14 cellular contexts compared by ENCODE assay signal in genomic region chr22:30575859-30576258, GRCh38. TPM values are rescaled to one million over a fixed set of nuclear protein-coding genes. Genes with fewer than 3 reads are reported as not detected.
DNase-seq lines count a peak whose midpoint lies in the region; FAIRE-seq and TF ChIP-seq lines count a peak whose summit lies in the region.
"Had no signal": no experiment of that assay in that cellular context is flagged by ENCODE, and none has a peak within 500 bp of the region (broad histone marks: within the 10 kb centered on the region; RNA-seq: fewer than 3 reads in every experiment).

No MANE protein-coding gene starts in this region.

- H3K9me3 ChIP-seq in neuronal stem cell (replicated peaks in 1 of 2; ENCODE audit: control insufficient read depth in 2 of 2, insufficient read depth in 1 of 2, low read depth in 1 of 2, low read length in 2 of 2) (no peaks in the 10 kb centered on the region), Karpas-422 (ENCODE audit: low read length) (no peaks in the 10 kb centered on the region)

- CTCF ChIA-PET in Calu3 (lab: Charles Lee): no interaction called here

- H3K79me2 ChIP-seq in Karpas-422 (ENCODE audit: low read length): no peaks in the 10 kb centered on the region

- intact Hi-C loops in Calu3 (cut with micrococcal nuclease; ENCODE audit: unreplicated experiment): no loop called here
- intact Hi-C loops in lower leg skin (cut with DNase I; ENCODE audit: low total_unique reads): no loop called here

- 0 out of 2 replicates have a peak, but pooled peaks cover 21% of the 10 kb centered on the region for H4K20me1 ChIP-seq in Karpas-422 (ENCODE audit: insufficient read depth, low read depth, low read length)

- H3K9me3 Mint-ChIP-seq in Calu3 (ENCODE audit: low read depth, unreplicated experiment): no peaks in the 10 kb centered on the region
- H3K9me3 Mint-ChIP-seq: activated CD4-positive, alpha-beta memory T cell treated with anti-CD3 and anti-CD28 coated beads for 36 hours; neural progenitor cell; stimulated activated naive CD8-positive, alpha-beta T cell treated with anti-CD3 and anti-CD28 coated beads, Interleukin-15, amount 100 ng/mL, for 72 hours had no signal

- no peak overlapping the region for H3K4me3 ChIP-seq in bronchial epithelial cell (ENCODE audit: low read depth, low read length)
- H3K4me3 ChIP-seq in neuronal stem cell (ENCODE audit: low read length in 2 of 2): peak overlapping the region in 1 of 2 donors; percentile 39
- no peak overlapping the region for H3K4me3 ChIP-seq in lower leg skin (ENCODE audit: low read depth, poor library complexity, severe bottlenecking)
- H3K4me3 ChIP-seq in Karpas-422 (ENCODE audit: low read length): no peak overlapping the region
- H3K4me3 ChIP-seq: neural progenitor cell had no signal

- H4K8ac ChIP-seq in neuronal stem cell (ENCODE audit: low read depth, low read length): no peak overlapping the region

- H3K36me3 ChIP-seq in bronchial epithelial cell (ENCODE audit: control insufficient read depth, insufficient read depth, low read length): peaks cover 33% of the 10 kb centered on the region
- H3K36me3 ChIP-seq in neuronal stem cell (replicated peaks in 1 of 2; ENCODE audit: control insufficient read depth in 2 of 2, insufficient read depth in 2 of 2, low read length in 2 of 2): peaks cover 48 to 55% of the 10 kb centered on the region in 2 donors
- peaks cover 6% of the 10 kb centered on the region for H3K36me3 ChIP-seq in Karpas-422 (ENCODE audit: insufficient read depth, low read length)
- H3K36me3 ChIP-seq: neural progenitor cell had no signal

- H3K14ac ChIP-seq in neuronal stem cell (ENCODE audit: low read length): peak overlapping the region; percentile 17

- H3K27me3 ChIP-seq in bronchial epithelial cell (ENCODE audit: control insufficient read depth, insufficient read depth, low read length) (peaks cover 2% of the 10 kb centered on the region), neuronal stem cell (ENCODE audit: control insufficient read depth in 3 of 3, insufficient read depth in 3 of 3, low read depth in 1 of 3, low read length in 3 of 3) (peaks cover 0 to 3% (median 0%) of the 10 kb centered on the region in 3 experiments), Karpas-422 (ENCODE audit: low read length) (no peaks in the 10 kb centered on the region)
- H3K27me3 ChIP-seq: neural progenitor cell had no signal

- peak overlapping the region; percentile 71 for H2BK5ac ChIP-seq in neuronal stem cell (ENCODE audit: low read length)

- H3K4me3 Mint-ChIP-seq in Calu3 (ENCODE audit: low read depth, unreplicated experiment): peak overlapping the region; percentile 58
- H3K4me3 Mint-ChIP-seq: activated CD4-positive, alpha-beta memory T cell treated with anti-CD3 and anti-CD28 coated beads for 36 hours; stimulated activated naive CD8-positive, alpha-beta T cell treated with anti-CD3 and anti-CD28 coated beads, Interleukin-15, amount 100 ng/mL, for 72 hours had no signal

- H3K27ac ChIP-seq in neuronal stem cell (replicated peaks; ENCODE audit: low read length) (no peak overlapping the region), Karpas-422 (ENCODE audit: low read length) (no peak overlapping the region)
- H3K27ac ChIP-seq: neural progenitor cell had no signal

- H3K36me3 Mint-ChIP-seq in Calu3 (ENCODE audit: insufficient read depth, unreplicated experiment): peaks cover 54% of the 10 kb centered on the region

- no peak for DNase-seq in Calu3
- DNase-seq in bronchial epithelial cell (ENCODE audit: low read depth): no peak
- no peak for DNase-seq in neuronal stem cell (ENCODE audit: low spot score)
- DNase-seq in lower leg skin (ENCODE audit: low spot score in 2 of 2): no peak
- no peak for DNase-seq in activated gamma-delta T cell (lab: John Stamatoyannopoulos, UW)
- DNase-seq in Karpas-422: no peak
- DNase-seq: activated CD4-positive, alpha-beta memory T cell treated with anti-CD3 and anti-CD28 coated beads for 36 hours; dermis blood vessel endothelial cell; NCI-H2171; SIG-M5; stimulated activated naive CD8-positive, alpha-beta T cell treated with anti-CD3 and anti-CD28 coated beads, Interleukin-15, amount 100 ng/mL, for 72 hours had no signal

- no peaks in the 10 kb centered on the region for H3K27me3 Mint-ChIP-seq in Calu3 (ENCODE audit: unreplicated experiment)
- H3K27me3 Mint-ChIP-seq: activated CD4-positive, alpha-beta memory T cell treated with anti-CD3 and anti-CD28 coated beads for 36 hours; stimulated activated naive CD8-positive, alpha-beta T cell treated with anti-CD3 and anti-CD28 coated beads, Interleukin-15, amount 100 ng/mL, for 72 hours had no signal

- H2BK120ac ChIP-seq in neuronal stem cell (ENCODE audit: low read depth, low read length): no peak overlapping the region

- H3K27ac Mint-ChIP-seq in Calu3 (ENCODE audit: unreplicated experiment): no peak overlapping the region
- H3K27ac Mint-ChIP-seq: activated CD4-positive, alpha-beta memory T cell treated with anti-CD3 and anti-CD28 coated beads for 36 hours; neural progenitor cell had no signal

- TF ChIP-seq CTCF in Calu3 (IDR thresholded peaks at IDR 0.05; ENCODE audit: unreplicated experiment) (no peak), bronchial epithelial cell (IDR thresholded peaks at IDR 0.05; ENCODE audit: insufficient read depth, low read length, severe bottlenecking) (no peak), lower leg skin (IDR thresholded peaks at IDR 0.05) (no peak)

- H3K23ac ChIP-seq in neuronal stem cell (ENCODE audit: low read depth, low read length, poor library complexity): peak overlapping the region; percentile 59

- FAIRE-seq in bronchial epithelial cell (lab: Jason Lieb, UNC): peak; percentile 68
- FAIRE-seq: GM18507 had no signal

- H3K18ac ChIP-seq in neuronal stem cell (ENCODE audit: low read length): no peak overlapping the region

- peaks cover 20% of the 10 kb centered on the region for H3K4me1 Mint-ChIP-seq in Calu3 (ENCODE audit: low read depth, unreplicated experiment)

- H2AFZ ChIP-seq in neuronal stem cell (ENCODE audit: low read length) (no peak overlapping the region), Karpas-422 (ENCODE audit: low read length) (no peak overlapping the region)
- H2AFZ ChIP-seq: neural progenitor cell had no signal

- H4K91ac ChIP-seq in neuronal stem cell (ENCODE audit: low read depth, low read length, poor library complexity): no peak overlapping the region

- TF ChIP-seq POLR2A in lower leg skin (IDR thresholded peaks at IDR 0.05): no peak

- peak overlapping the region; percentile 41 for H3K4ac ChIP-seq in neuronal stem cell (ENCODE audit: low read length)

- H3K9ac ChIP-seq in neuronal stem cell (ENCODE audit: low read depth, low read length, poor library complexity) (peak overlapping the region; percentile 56), Karpas-422 (ENCODE audit: low read length) (no peak overlapping the region)
- H3K9ac ChIP-seq: neural progenitor cell had no signal

- WGBS in neuronal stem cell (ENCODE audit: extremely low coverage in 2 of 2, insufficient read length in 2 of 2, insufficient replicate concordance in 1 of 2), 2 donors: no CpG with 5 or more reads among the region's 15 CpGs
- WGBS in lower leg skin, 2 donors: 48 to 61% methylated on average over 10 to 15 of the region's 15 CpGs

- H2AK5ac ChIP-seq in neuronal stem cell (ENCODE audit: low read depth, low read length): peak overlapping the region; percentile 84

- BruUV-seq in Calu3 (replicated peaks; lab: Mats Ljungman, UMichigan): no TSS peak

- peaks cover 2% of the 10 kb centered on the region for H3K79me1 ChIP-seq in neuronal stem cell (ENCODE audit: low read depth, low read length)

- peaks cover 0 to 12% of the 10 kb centered on the region in 2 donors for H3K4me1 ChIP-seq in neuronal stem cell (ENCODE audit: control insufficient read depth in 2 of 2, insufficient read depth in 1 of 2, low read depth in 1 of 2, low read length in 2 of 2)
- H3K4me1 ChIP-seq in Karpas-422 (ENCODE audit: low read length): no peaks in the 10 kb centered on the region

- no peaks in the 10 kb centered on the region for H3K9me2 ChIP-seq in Karpas-422 (replicated peaks; ENCODE audit: insufficient read depth, low read length)

- no peak overlapping the region for H2BK12ac ChIP-seq in neuronal stem cell (ENCODE audit: low read length)

- H3K4me2 ChIP-seq in neuronal stem cell (ENCODE audit: insufficient read depth, low read length, poor library complexity, severe bottlenecking) (no peak overlapping the region), Karpas-422 (ENCODE audit: low read depth, low read length, poor library complexity, severe bottlenecking) (no peak overlapping the region)

- H2BK15ac ChIP-seq in neuronal stem cell (ENCODE audit: low read length): no peak overlapping the region

RNA-seq across cellular contexts. Expression of gene GAL3ST1, which starts 1.4 kb away (rescaled TPM):
- total RNA-seq in Calu3 (2022) (6.5 and 8.2 TPM in 2 replicates), bronchial epithelial cell (0.13 and 0.26 TPM in 2 replicates), lower leg skin (1 to 10 TPM in 3 of 4 donors, under 1 TPM in 1; 0.61 to 6.4 (median 1.9) TPM)
- 13.1 TPM for polyA plus RNA-seq in neuronal stem cell (2013, experiment 1 of 2)
- polyA plus RNA-seq in neuronal stem cell (2013, experiment 2 of 2): 11.8 TPM
- total RNA-seq in Karpas-422 (2014; rRNA removed; shearing (Covaris generic); ENCODE audit: low replicate concordance): not detected in 2 replicates
- total RNA-seq: activated CD4-positive, alpha-beta memory T cell treated with anti-CD3 and anti-CD28 coated beads for 36 hours had no signal

RNA-seq across cellular contexts. Expression of gene PES1, which starts 15.9 kb away (rescaled TPM):
- total RNA-seq in Calu3 (2022) (98.9 and 106 TPM in 2 replicates), bronchial epithelial cell (97.2 and 108 TPM in 2 replicates), lower leg skin (10 to 100 TPM; 43.1 to 55.6 (median 49.1) TPM)
- polyA plus RNA-seq in neuronal stem cell (2013, experiment 1 of 2): 42.0 TPM
- polyA plus RNA-seq in neuronal stem cell (2013, experiment 2 of 2): 42.4 TPM
- total RNA-seq in Karpas-422 (2014; rRNA removed; shearing (Covaris generic); ENCODE audit: low replicate concordance): 93.6 and 110 TPM in 2 replicates

RNA-seq across cellular contexts. Expression of gene SEC14L6, which starts 29.3 kb away (rescaled TPM):
- total RNA-seq in Calu3 (2022) (0.26 and 0.47 TPM in 2 replicates), bronchial epithelial cell (not detected in 2 replicates), lower leg skin (10 to 100 TPM in 3 of 4 donors, 1 to 10 TPM in 1; 7.7 to 72.1 (median 45.0) TPM)
- polyA plus RNA-seq in neuronal stem cell (2013, experiment 1 of 2): 1.6 TPM
- 1.8 TPM for polyA plus RNA-seq in neuronal stem cell (2013, experiment 2 of 2)
- total RNA-seq in Karpas-422 (2014; rRNA removed; shearing (Covaris generic); ENCODE audit: low replicate concordance): not detected in 2 replicates
- total RNA-seq: skeletal muscle tissue had no signal

RNA-seq across cellular contexts. Expression of gene TCN2, which starts 31.1 kb away (rescaled TPM):
- total RNA-seq in Calu3 (2022) (11.0 and 25.9 TPM in 2 replicates), bronchial epithelial cell (1.1 and 3.7 TPM in 2 replicates), lower leg skin (10 to 100 TPM in 3 of 4 donors, 1 to 10 TPM in 1; 9.9 to 20.2 (median 14.8) TPM)
- polyA plus RNA-seq in neuronal stem cell (2013, experiment 1 of 2): 22.2 TPM
- polyA plus RNA-seq in neuronal stem cell (2013, experiment 2 of 2): 21.8 TPM
- total RNA-seq in Karpas-422 (2014; rRNA removed; shearing (Covaris generic); ENCODE audit: low replicate concordance): 0.18 and 0.93 TPM in 2 replicates

RNA-seq across cellular contexts. Expression of gene SLC35E4, which starts 59.7 kb away (rescaled TPM):
- total RNA-seq in Calu3 (2022): 3.2 and 4.0 TPM in 2 replicates
- 4.7 and 9.0 TPM in 2 replicates for total RNA-seq in bronchial epithelial cell
- 4.1 TPM for polyA plus RNA-seq in neuronal stem cell (2013, experiment 1 of 2)
- 4.0 TPM for polyA plus RNA-seq in neuronal stem cell (2013, experiment 2 of 2)
- total RNA-seq in lower leg skin: 10 to 100 TPM; 14.6 to 22.2 (median 18.6) TPM
- total RNA-seq in Karpas-422 (2014; rRNA removed; shearing (Covaris generic); ENCODE audit: low replicate concordance): 0.97 and 1.2 TPM in 2 replicates
